In the genomic region with DNA sequence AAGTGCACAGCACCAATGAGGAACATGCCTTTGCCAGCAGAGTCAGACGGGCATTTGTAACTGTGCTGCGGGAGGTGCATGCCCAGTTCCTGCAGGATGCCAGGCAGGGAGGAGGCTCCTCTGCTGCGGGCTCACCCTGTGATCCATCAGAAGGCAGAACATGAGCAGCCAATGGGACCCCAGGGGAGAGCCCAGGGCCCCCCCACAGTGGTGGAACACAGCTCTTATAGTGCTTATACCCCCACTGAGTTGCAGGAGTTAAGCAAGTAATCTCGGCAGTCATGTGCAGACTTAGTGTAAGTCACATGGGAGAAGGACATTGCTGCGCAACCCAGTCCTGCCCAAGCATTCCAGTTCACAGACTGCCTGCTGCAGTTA, we compare ENCODE assay signal across 19 cellular contexts.
DNase-seq lines count a peak whose midpoint lies in the region; ATAC-seq and TF ChIP-seq lines count a peak whose summit lies in the region.
"Had no signal": no experiment of that assay in that cellular context is flagged by ENCODE, and none has a peak within 500 bp of the region (broad histone marks: within the 10 kb centered on the region; RNA-seq: fewer than 3 reads in every experiment).

No MANE protein-coding gene starts in this region.

- H3K9me3 ChIP-seq in hepatocyte (ENCODE audit: low read depth) (no peaks in the 10 kb centered on the region), A673 (ENCODE audit: low read depth, low read length, poor library complexity, severe bottlenecking) (no peaks in the 10 kb centered on the region)
- H3K9me3 ChIP-seq: BLaER1 had no signal

- H3K27me3 Mint-ChIP-seq in stimulated activated naive CD8-positive, alpha-beta T cell treated with anti-CD3 and anti-CD28 coated beads, Interleukin-15, amount 100 ng/mL, for 72 hours = no peaks in the 10 kb centered on the region

- peaks cover 4% of the 10 kb centered on the region for H3K4me1 ChIP-seq in hepatocyte (ENCODE audit: insufficient read depth)
- H3K4me1 ChIP-seq in A673 (ENCODE audit: insufficient read depth, low read length, poor library complexity, severe bottlenecking) = no peaks in the 10 kb centered on the region
- H3K4me1 ChIP-seq: BLaER1 had no signal

- no peak for DNase-seq in stimulated activated naive CD8-positive, alpha-beta T cell treated with anti-CD3 and anti-CD28 coated beads, Interleukin-15, amount 100 ng/mL, for 72 hours
- DNase-seq in stimulated activated naive CD8-positive, alpha-beta T cell treated with anti-CD3 and anti-CD28 coated beads, Interleukin-15, Interleukin-2, amounts not matched to agents 100 U/mL and 50 U/mL, for 24 hours = no peak
- no peak for DNase-seq in hepatocyte (ENCODE audit: low spot score)
- DNase-seq in sciatic nerve (ENCODE audit: low spot score) = no peak
- DNase-seq in NCI-H524 (lab: John Stamatoyannopoulos, UW) = no peak
- DNase-seq in A673 (ENCODE audit: low spot score) = no peak
- no peak for DNase-seq in NCI-H226
- DNase-seq in NOMO-1 (lab: John Stamatoyannopoulos, UW; ENCODE audit: unreplicated experiment in 2 of 2) = no peak
- DNase-seq: 8988T; CD8-positive, alpha-beta memory T cell; DND-41; HFFc6; KG1; NCI-H1436 treated with DMSO at 0.1 percent for 48 hours; NCI-H2227 treated with DMSO at 0.1 percent for 48 hours; NK-92 treated with Interleukin-12 subunit alpha and Interleukin-12 subunit beta, amount 100 ng/mL, for 24 hours; OCI-M1 had no signal

- H3K27me3 ChIP-seq in hepatocyte (no peaks in the 10 kb centered on the region), A673 (replicated peaks; ENCODE audit: insufficient read depth, low read depth, low read length, poor library complexity) (no peaks in the 10 kb centered on the region)
- H3K27me3 ChIP-seq: BLaER1 had no signal

- no peak overlapping the region for H3K4me3 Mint-ChIP-seq in stimulated activated naive CD8-positive, alpha-beta T cell treated with anti-CD3 and anti-CD28 coated beads, Interleukin-15, amount 100 ng/mL, for 72 hours
- H3K4me3 Mint-ChIP-seq: CD8-positive, alpha-beta memory T cell; HFFc6 had no signal

- POLR2A ChIA-PET in A673 (lab: Charles Lee; ENCODE audit: low non-redundant PET) = no interaction called here

- H3K9me2 ChIP-seq in hepatocyte (replicated peaks; ENCODE audit: insufficient read depth) = no peaks in the 10 kb centered on the region

- no peak overlapping the region for H3K27ac Mint-ChIP-seq in stimulated activated naive CD8-positive, alpha-beta T cell treated with anti-CD3 and anti-CD28 coated beads, Interleukin-15, amount 100 ng/mL, for 72 hours
- H3K27ac Mint-ChIP-seq: HFFc6 had no signal

- BruUV-seq in A673 (replicated peaks; lab: Mats Ljungman, UMichigan) = no TSS peak

- peaks cover 0 to 5% of the 10 kb centered on the region in 2 donors for H3K9me3 Mint-ChIP-seq in stimulated activated naive CD8-positive, alpha-beta T cell treated with anti-CD3 and anti-CD28 coated beads, Interleukin-15, amount 100 ng/mL, for 72 hours

- TF ChIP-seq CTCF in hepatocyte (IDR thresholded peaks at IDR 0.05; ENCODE audit: poor library complexity) = no peak
- TF ChIP-seq CTCF in A673 (conservative IDR thresholded peaks at IDR 0.05; ENCODE audit: low read depth, low read length) = no peak

- CTCF ChIA-PET in A673 (lab: Charles Lee) = no interaction called here

- no peak overlapping the region for H3K4me3 ChIP-seq in hepatocyte
- no peak overlapping the region for H3K4me3 ChIP-seq in A673 (ENCODE audit: low read depth, low read length, poor library complexity, severe bottlenecking)
- H3K4me3 ChIP-seq: BLaER1 had no signal

- peak overlapping the region; percentile 68 for H3K4me2 ChIP-seq in hepatocyte
- H3K4me2 ChIP-seq: BLaER1 had no signal

- intact Hi-C loops in sciatic nerve (cut with DNase I) (no loop called here), A673 (cut with micrococcal nuclease; ENCODE audit: unreplicated experiment) (no loop called here)

- WGBS in hepatocyte (ENCODE audit: low lambda C conversion rate, missing lambda C conversion rate) = 82% methylated on average over 5 of the region's 5 CpGs

- no peaks in the 10 kb centered on the region for H3K79me2 ChIP-seq in hepatocyte

- H2AFZ ChIP-seq in hepatocyte = peak overlapping the region; percentile 35

- no peaks in the 10 kb centered on the region for H4K20me1 ChIP-seq in hepatocyte (ENCODE audit: insufficient read depth, poor library complexity, severe bottlenecking)
- H4K20me1 ChIP-seq: BLaER1 had no signal

- ATAC-seq in stimulated activated naive CD8-positive, alpha-beta T cell treated with anti-CD3 and anti-CD28 coated beads, Interleukin-15, amount 100 ng/mL, for 72 hours = peak; percentile 43
- no peak for ATAC-seq in stimulated activated naive CD8-positive, alpha-beta T cell treated with anti-CD3 and anti-CD28 coated beads, Interleukin-15, Interleukin-2, amounts not matched to agents 100 U/mL and 50 U/mL, for 24 hours
- peak; percentile 17 for ATAC-seq in sciatic nerve

- H3K4me1 Mint-ChIP-seq in stimulated activated naive CD8-positive, alpha-beta T cell treated with anti-CD3 and anti-CD28 coated beads, Interleukin-15, amount 100 ng/mL, for 72 hours = no peaks in the 10 kb centered on the region
- H3K4me1 Mint-ChIP-seq: CD8-positive, alpha-beta memory T cell had no signal

- H3K27ac ChIP-seq in hepatocyte (peak overlapping the region; percentile 43), A673 (ENCODE audit: low read depth, low read length, poor library complexity, severe bottlenecking) (no peak overlapping the region)
- H3K27ac ChIP-seq: BLaER1, RWPE1 had no signal

- H3K36me3 ChIP-seq in hepatocyte (replicated peaks; ENCODE audit: insufficient read depth, low read depth) (no peaks in the 10 kb centered on the region), A673 (ENCODE audit: insufficient read depth, low read length, poor library complexity, severe bottlenecking) (no peaks in the 10 kb centered on the region)
- H3K36me3 ChIP-seq: BLaER1 had no signal
